ENCODE assay signal across 8 cellular contexts in the genomic region with DNA sequence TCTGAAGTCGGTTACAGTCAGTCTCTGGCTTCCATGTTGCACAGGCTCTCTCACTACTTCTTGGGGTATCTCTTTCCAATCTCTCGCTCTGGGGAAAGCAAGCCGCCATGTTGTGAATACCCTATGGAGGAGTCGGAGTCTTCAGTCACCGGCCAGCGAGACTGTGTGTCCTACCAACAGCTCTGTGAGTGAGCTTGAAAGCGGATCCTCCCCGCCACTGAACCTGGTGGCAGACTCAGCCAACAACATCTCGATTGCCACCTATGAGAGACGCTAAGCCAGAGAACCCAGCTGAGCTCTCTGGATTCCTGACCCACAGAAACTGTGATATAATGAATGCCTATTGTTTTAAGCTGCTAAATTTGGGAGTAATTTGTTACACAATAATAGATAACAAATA.
"Had no signal": no experiment of that assay in that cellular context is flagged by ENCODE, and none has a peak within 500 bp of the region (broad histone marks: within the 10 kb centered on the region; RNA-seq: fewer than 3 reads in every experiment).

No MANE protein-coding gene starts in this region.

- H3K36me3 ChIP-seq: HAP-1 had no signal

- H3K9ac ChIP-seq: GM23248 had no signal

- H3K27ac ChIP-seq: GM23248, HL-60 had no signal

- DNase-seq: GOT3, H7, HFFc6 had no signal

- H3K9me3 ChIP-seq: HAP-1 had no signal

- H3K4me3 Mint-ChIP-seq: HFFc6 had no signal

- H3K4me1 ChIP-seq: HAP-1 had no signal

- H3K27ac Mint-ChIP-seq: HFFc6 had no signal

- H3K4me3 ChIP-seq: GM23248, HAP-1, K562 had no signal

- ATAC-seq: HCT116, K562 had no signal
